In the genomic region with DNA sequence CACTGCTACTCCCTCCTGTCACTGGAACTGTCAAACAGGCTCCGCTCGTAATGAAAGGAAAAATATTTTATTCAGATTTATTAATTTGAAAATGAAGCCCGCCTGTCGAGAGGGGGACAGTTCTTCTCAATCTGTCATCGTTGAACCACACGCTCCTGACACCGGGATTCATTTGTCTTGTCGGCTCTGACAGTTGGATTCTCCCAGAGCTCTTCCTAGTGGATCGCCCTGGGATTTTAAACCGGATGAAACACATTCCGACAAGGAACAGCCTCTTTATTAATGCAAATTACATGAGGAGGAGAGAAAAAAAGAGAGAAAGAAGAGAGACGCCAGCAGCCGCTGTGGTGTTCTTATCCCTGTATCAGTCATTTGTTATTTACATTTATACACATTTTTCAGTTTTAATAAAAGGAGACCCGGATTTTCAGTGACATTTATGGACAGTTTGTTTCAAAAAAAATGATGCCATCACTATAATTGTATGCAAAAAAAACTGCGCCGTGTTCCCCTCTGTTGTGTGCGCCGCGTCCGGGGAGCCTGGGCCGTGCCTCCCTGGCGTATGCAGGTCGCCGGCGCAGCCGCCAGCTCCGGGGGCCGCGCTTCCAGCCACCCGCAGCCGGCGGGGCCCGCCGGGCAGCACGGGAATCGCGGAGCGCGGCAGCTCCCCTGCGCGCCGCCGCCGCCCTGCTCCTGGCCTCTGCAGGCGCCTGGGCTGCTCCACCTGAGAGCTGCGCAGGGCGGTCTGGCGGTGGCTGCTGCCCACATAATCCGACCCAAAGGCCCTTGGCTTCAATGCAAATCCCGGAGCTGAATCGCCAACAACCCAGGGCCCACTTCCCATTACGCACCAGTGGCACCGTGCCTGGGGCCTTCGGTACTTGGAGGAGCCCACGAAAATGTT, we compare ENCODE assay signal across 8 cellular contexts.
A peak's percentile ranks its signal among the peaks of the same experiment; 100 is the strongest.
DNase-seq lines count a peak whose midpoint lies in the region; ATAC-seq and TF ChIP-seq lines count a peak whose summit lies in the region.

No MANE protein-coding gene starts in this region.

- 4 to 7% (median 5%) methylated on average over 38 to 55 of the region's 55 CpGs for WGBS in adrenal gland, 4 donors
- WGBS in right cardiac atrium = 4% methylated on average over 55 of the region's 55 CpGs

- H3K36me3 Mint-ChIP-seq in GM23338 (ENCODE audit: low read depth) = no peaks in the 10 kb centered on the region
- no peaks in the 10 kb centered on the region for H3K36me3 Mint-ChIP-seq in activated CD4-positive, alpha-beta T cell treated with anti-CD3 and anti-CD28 coated beads, Interleukin-2, amount 10 ng/mL, durations not matched to agents 7 days and 5 days (ENCODE audit: low read depth)

- peak overlapping the region; percentile 77 for H3K4me2 ChIP-seq in GM23338

- H3K9me2 ChIP-seq in GM23338 (ENCODE audit: insufficient read depth) = 0 out of 2 replicates have a peak, but pooled peaks cover 7% of the 10 kb centered on the region

- peak; percentile 99 for ATAC-seq in GM23338
- ATAC-seq in right cardiac atrium = peak; percentile 76 to 77
- no peak for ATAC-seq in GM18868 (IDR thresholded peaks at IDR 0.05; ENCODE audit: unreplicated experiment)

- no peaks in the 10 kb centered on the region for H3K9me3 Mint-ChIP-seq in GM23338
- H3K9me3 Mint-ChIP-seq in activated CD4-positive, alpha-beta T cell treated with anti-CD3 and anti-CD28 coated beads, Interleukin-2, amount 10 ng/mL, durations not matched to agents 7 days and 5 days = no peaks in the 10 kb centered on the region

- peak overlapping the region; percentile 75 for H3K4me3 Mint-ChIP-seq in GM23338
- H3K4me3 Mint-ChIP-seq in activated CD4-positive, alpha-beta T cell treated with anti-CD3 and anti-CD28 coated beads, Interleukin-2, amount 10 ng/mL, durations not matched to agents 7 days and 5 days = no peak overlapping the region

- peaks cover 8% of the 10 kb centered on the region for H3K4me1 Mint-ChIP-seq in GM23338
- H3K4me1 Mint-ChIP-seq in activated CD4-positive, alpha-beta T cell treated with anti-CD3 and anti-CD28 coated beads, Interleukin-2, amount 10 ng/mL, durations not matched to agents 7 days and 5 days = no peaks in the 10 kb centered on the region

- H3K9ac ChIP-seq in rectal smooth muscle tissue (ENCODE audit: low read length) = no peak overlapping the region

- POLR2A ChIA-PET in activated CD4-positive, alpha-beta T cell treated with anti-CD3 and anti-CD28 coated beads, Interleukin-2, amount 10 ng/mL, durations not matched to agents 7 days and 5 days (lab: Charles Lee) = no interaction called here

- no peaks in the 10 kb centered on the region for H3K79me2 ChIP-seq in GM23338 (replicated peaks; ENCODE audit: insufficient read depth)

- no peaks in the 10 kb centered on the region for H4K20me1 ChIP-seq in GM23338 (replicated peaks; ENCODE audit: insufficient read depth)

- intact Hi-C loops in adrenal gland (cut with DNase I) (no loop called here), right cardiac atrium (cut with DNase I) (no loop called here)

- H3K4me3 ChIP-seq in GM23338 (peak overlapping the region; percentile 50), adrenal gland (peak overlapping the region in 3 of 4 donors; percentile 26 to 64 (median 33)), right cardiac atrium (ENCODE audit: low read length) (peak overlapping the region; percentile 67), rectal smooth muscle tissue (ENCODE audit: low read length) (peak overlapping the region; percentile 61)

- H2AFZ ChIP-seq in GM23338 = peak overlapping the region; percentile 91

- peaks cover 3% of the 10 kb centered on the region for H3K27me3 Mint-ChIP-seq in GM23338 (ENCODE audit: insufficient read depth, low read depth, poor library complexity)
- H3K27me3 Mint-ChIP-seq in activated CD4-positive, alpha-beta T cell treated with anti-CD3 and anti-CD28 coated beads, Interleukin-2, amount 10 ng/mL, durations not matched to agents 7 days and 5 days = peaks cover 9% of the 10 kb centered on the region

- no peaks in the 10 kb centered on the region for H3F3A ChIP-seq in GM23338 (replicated peaks; ENCODE audit: low read depth)

- H3K27ac Mint-ChIP-seq in GM23338 = no peak overlapping the region
- no peak overlapping the region for H3K27ac Mint-ChIP-seq in activated CD4-positive, alpha-beta T cell treated with anti-CD3 and anti-CD28 coated beads, Interleukin-2, amount 10 ng/mL, durations not matched to agents 7 days and 5 days

- H3K36me3 ChIP-seq in GM23338 (ENCODE audit: insufficient read depth) = no peaks in the 10 kb centered on the region
- H3K36me3 ChIP-seq in adrenal gland (replicated peaks in 1 of 2) = no peaks in the 10 kb centered on the region
- no peaks in the 10 kb centered on the region for H3K36me3 ChIP-seq in rectal smooth muscle tissue (ENCODE audit: control insufficient read depth, insufficient read depth, low read length)

- H3K4me1 ChIP-seq in GM23338 (ENCODE audit: insufficient read depth) (peaks cover 7% of the 10 kb centered on the region), adrenal gland (replicated peaks in 1 of 2) (peaks cover 0 to 7% of the 10 kb centered on the region in 2 donors), right cardiac atrium (ENCODE audit: control insufficient read depth, insufficient read depth, low read length) (peaks cover 2% of the 10 kb centered on the region), rectal smooth muscle tissue (ENCODE audit: control insufficient read depth, insufficient read depth, low read length) (peaks cover 2% of the 10 kb centered on the region)

- TF ChIP-seq CTCF in GM23338 (conservative IDR thresholded peaks at IDR 0.05; ENCODE audit: low read depth in 2 of 2) (no peak), adrenal gland (IDR thresholded peaks at IDR 0.05) (no peak)

- H3K27ac ChIP-seq in GM23338 (ENCODE audit: low read depth) = no peak overlapping the region
- H3K27ac ChIP-seq in adrenal gland = peak overlapping the region in 2 of 5 donors; percentile 49 to 55
- no peak overlapping the region for H3K27ac ChIP-seq in right cardiac atrium (ENCODE audit: low read length)
- H3K27ac ChIP-seq in rectal smooth muscle tissue (ENCODE audit: low read depth, low read length) = peak overlapping the region; percentile 31

- TF ChIP-seq POLR2A in adrenal gland (IDR thresholded peaks at IDR 0.05) = no peak

- H3K9me3 ChIP-seq in adrenal gland (replicated peaks in 1 of 3) (no peaks in the 10 kb centered on the region), right cardiac atrium (ENCODE audit: control insufficient read depth, low read length) (no peaks in the 10 kb centered on the region)

- peak; percentile 77 for DNase-seq in GM23338 (ENCODE audit: low spot score)
- peak; percentile 36 to 71 (median 65) for DNase-seq in adrenal gland
- DNase-seq in right cardiac atrium = peak; percentile 46 to 67 (median 62)
- DNase-seq in NCI-H1105 treated with DMSO at 0.1 percent for 48 hours (lab: John Stamatoyannopoulos, UW) = no peak
- DNase-seq in activated CD4-positive, alpha-beta T cell treated with anti-CD3 and anti-CD28 coated beads, Interleukin-2, amount 10 ng/mL, durations not matched to agents 7 days and 5 days = no peak
- DNase-seq in stimulated activated CD4-positive, alpha-beta T cell treated with anti-CD3 and anti-CD28 coated beads, Interleukin-4, amount 100 ng/mL, for 1 hour = no peak

- H3K27me3 ChIP-seq in GM23338 (ENCODE audit: insufficient read depth) (peaks cover 23% of the 10 kb centered on the region), adrenal gland (no peaks in the 10 kb centered on the region), right cardiac atrium (ENCODE audit: control insufficient read depth, insufficient read depth) (no peaks in the 10 kb centered on the region), rectal smooth muscle tissue (ENCODE audit: control insufficient read depth, insufficient read depth, low read length) (no peaks in the 10 kb centered on the region)

- CTCF ChIA-PET in activated CD4-positive, alpha-beta T cell treated with anti-CD3 and anti-CD28 coated beads, Interleukin-2, amount 10 ng/mL, durations not matched to agents 7 days and 5 days (lab: Charles Lee) = no interaction called here

TF ChIP-seq in GM23338, 12 proteins besides CTCF, POLR2A, EP300 and RAD21:
- no peak for TF ChIP-seq JUNB (IDR thresholded peaks at IDR 0.05; ENCODE audit: unreplicated experiment)
- no peak for TF ChIP-seq EZH2 (IDR thresholded peaks at IDR 0.05; ENCODE audit: low read depth, unreplicated experiment)
- TF ChIP-seq, protein P1, sequence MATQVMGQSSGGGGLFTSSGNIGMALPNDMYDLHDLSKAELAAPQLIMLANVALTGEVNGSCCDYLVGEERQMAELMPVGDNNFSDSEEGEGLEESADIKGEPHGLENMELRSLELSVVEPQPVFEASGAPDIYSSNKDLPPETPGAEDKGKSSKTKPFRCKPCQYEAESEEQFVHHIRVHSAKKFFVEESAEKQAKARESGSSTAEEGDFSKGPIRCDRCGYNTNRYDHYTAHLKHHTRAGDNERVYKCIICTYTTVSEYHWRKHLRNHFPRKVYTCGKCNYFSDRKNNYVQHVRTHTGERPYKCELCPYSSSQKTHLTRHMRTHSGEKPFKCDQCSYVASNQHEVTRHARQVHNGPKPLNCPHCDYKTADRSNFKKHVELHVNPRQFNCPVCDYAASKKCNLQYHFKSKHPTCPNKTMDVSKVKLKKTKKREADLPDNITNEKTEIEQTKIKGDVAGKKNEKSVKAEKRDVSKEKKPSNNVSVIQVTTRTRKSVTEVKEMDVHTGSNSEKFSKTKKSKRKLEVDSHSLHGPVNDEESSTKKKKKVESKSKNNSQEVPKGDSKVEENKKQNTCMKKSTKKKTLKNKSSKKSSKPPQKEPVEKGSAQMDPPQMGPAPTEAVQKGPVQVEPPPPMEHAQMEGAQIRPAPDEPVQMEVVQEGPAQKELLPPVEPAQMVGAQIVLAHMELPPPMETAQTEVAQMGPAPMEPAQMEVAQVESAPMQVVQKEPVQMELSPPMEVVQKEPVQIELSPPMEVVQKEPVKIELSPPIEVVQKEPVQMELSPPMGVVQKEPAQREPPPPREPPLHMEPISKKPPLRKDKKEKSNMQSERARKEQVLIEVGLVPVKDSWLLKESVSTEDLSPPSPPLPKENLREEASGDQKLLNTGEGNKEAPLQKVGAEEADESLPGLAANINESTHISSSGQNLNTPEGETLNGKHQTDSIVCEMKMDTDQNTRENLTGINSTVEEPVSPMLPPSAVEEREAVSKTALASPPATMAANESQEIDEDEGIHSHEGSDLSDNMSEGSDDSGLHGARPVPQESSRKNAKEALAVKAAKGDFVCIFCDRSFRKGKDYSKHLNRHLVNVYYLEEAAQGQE (IDR thresholded peaks at IDR 0.05; ENCODE audit: unreplicated experiment) = no peak

Comparison
In these comparisons a context has a peak if more than half of its experiments do, and no peak if none do; other contexts are left out.
1. DNase-seq: peak in GM23338 (single experiment), adrenal gland (7 of 7) and right cardiac atrium (3 of 3); none in NCI-H1105 treated with DMSO at 0.1 percent for 48 hours (single experiment), activated CD4-positive, alpha-beta T cell treated with anti-CD3 and anti-CD28 coated beads, Interleukin-2, amount 10 ng/mL, durations not matched to agents 7 days and 5 days (single experiment) and stimulated activated CD4-positive, alpha-beta T cell treated with anti-CD3 and anti-CD28 coated beads, Interleukin-4, amount 100 ng/mL, for 1 hour (single experiment).
2. Peak in every context shown above with its lines, with median percentiles within 50 percentile points of each other: H3K4me3 ChIP-seq.